ENCODE assay signal across 8 cellular contexts in the genomic region with DNA sequence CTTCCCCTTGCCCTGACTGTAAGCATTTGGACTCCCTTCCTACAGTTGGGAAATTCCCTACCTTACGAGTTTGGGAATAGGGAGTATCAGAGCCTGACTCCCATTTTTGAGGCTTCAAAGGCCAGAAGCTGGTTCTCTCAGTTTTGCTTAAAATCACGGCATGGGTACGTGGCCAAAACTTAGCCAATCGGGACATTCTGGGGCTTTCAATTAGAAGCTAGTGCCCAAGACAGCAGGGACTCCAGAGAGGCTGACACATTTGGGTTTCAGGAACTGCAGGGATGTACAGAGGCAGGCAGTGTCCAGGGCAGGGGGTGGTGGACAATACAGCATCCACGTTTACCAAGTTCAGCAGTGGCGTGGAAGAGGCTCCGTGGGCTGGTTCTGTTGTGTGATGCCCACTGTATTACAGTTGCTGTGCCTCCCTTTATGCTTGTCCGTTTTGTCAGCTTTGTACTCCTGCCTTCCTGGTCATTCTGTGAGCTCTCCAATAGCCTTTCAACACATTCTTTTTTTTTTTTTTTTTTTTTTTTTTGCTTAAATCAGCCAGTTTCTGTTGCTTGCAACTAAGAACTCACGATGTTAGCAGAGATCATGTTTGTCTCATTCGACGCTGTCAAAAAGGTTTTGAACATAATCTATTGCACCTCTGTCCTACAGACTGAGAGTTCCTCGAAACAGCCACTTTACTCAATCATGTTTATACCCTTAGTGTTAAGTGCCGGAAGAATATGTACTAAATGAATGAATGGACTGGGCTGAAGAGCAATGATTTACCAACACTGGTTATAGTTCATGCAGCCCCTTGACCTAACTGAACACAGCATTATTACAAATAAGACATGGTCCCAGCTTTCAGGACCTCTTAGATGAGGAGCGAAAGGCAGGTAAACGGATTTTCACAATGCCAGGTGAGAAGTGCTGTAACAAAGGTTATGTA. TPM values are rescaled to one million over a fixed set of nuclear protein-coding genes. Genes with fewer than 3 reads are reported as not detected.
DNase-seq lines count a peak whose midpoint lies in the region; ATAC-seq and TF ChIP-seq lines count a peak whose summit lies in the region.

No MANE protein-coding gene starts in this region.

- peaks cover 34% of the 10 kb centered on the region for H3K36me3 Mint-ChIP-seq in activated naive CD4-positive, alpha-beta T cell treated with anti-CD3 and anti-CD28 coated beads, Interleukin-2, amount 10 ng/mL, durations not matched to agents 7 days and 5 days
- peaks cover 9% of the 10 kb centered on the region for H3K36me3 Mint-ChIP-seq in activated naive CD8-positive, alpha-beta T cell

- TF ChIP-seq POLR2A in transverse colon (IDR thresholded peaks at IDR 0.05): no peak

- H3K4me1 ChIP-seq in transverse colon: peaks cover 9 to 20% (median 17%) of the 10 kb centered on the region in 4 donors

- H3K4me3 ChIP-seq in transverse colon: peak overlapping the region; percentile 51 to 93 (median 93)

- TF ChIP-seq CTCF in transverse colon (IDR thresholded peaks at IDR 0.05): no peak

- 43 to 45% methylated on average over 12 to 15 of the region's 15 CpGs for WGBS in transverse colon (ENCODE audit: low coverage in 1 of 2), 2 donors

- CTCF ChIA-PET in activated naive CD4-positive, alpha-beta T cell treated with anti-CD3 and anti-CD28 coated beads, Interleukin-2, amount 10 ng/mL, durations not matched to agents 7 days and 5 days (lab: Charles Lee): no interaction called here

- H3K9me3 Mint-ChIP-seq in activated naive CD4-positive, alpha-beta T cell treated with anti-CD3 and anti-CD28 coated beads, Interleukin-2, amount 10 ng/mL, durations not matched to agents 7 days and 5 days: peaks cover 7% of the 10 kb centered on the region
- H3K9me3 Mint-ChIP-seq in activated naive CD8-positive, alpha-beta T cell (ENCODE audit: low read depth): no peaks in the 10 kb centered on the region

- ATAC-seq in HG03442 (IDR thresholded peaks at IDR 0.05; ENCODE audit: unreplicated experiment): no peak

- no peaks in the 10 kb centered on the region for H3K27me3 Mint-ChIP-seq in activated naive CD4-positive, alpha-beta T cell treated with anti-CD3 and anti-CD28 coated beads, Interleukin-2, amount 10 ng/mL, durations not matched to agents 7 days and 5 days
- H3K27me3 Mint-ChIP-seq in activated naive CD8-positive, alpha-beta T cell: no peaks in the 10 kb centered on the region

- intact Hi-C loops in transverse colon (cut with DNase I; ENCODE audit: low total_unique reads): no loop called here

- TF ChIP-seq EP300 in transverse colon (IDR thresholded peaks at IDR 0.05; ENCODE audit: low read depth): no peak

- no peaks in the 10 kb centered on the region for H3K9me3 ChIP-seq in transverse colon

- H3K27me3 ChIP-seq in transverse colon: no peaks in the 10 kb centered on the region

- peak overlapping the region; percentile 74 for H3K4me3 Mint-ChIP-seq in activated naive CD4-positive, alpha-beta T cell treated with anti-CD3 and anti-CD28 coated beads, Interleukin-2, amount 10 ng/mL, durations not matched to agents 7 days and 5 days
- H3K4me3 Mint-ChIP-seq in activated naive CD8-positive, alpha-beta T cell: peak overlapping the region; percentile 99

- in situ Hi-C loops in transverse colon (cut with MboI; ENCODE audit: low pct_ligation_motif_present in 1 of 4, low pct_unique_long_range_greater_than_20kb in 1 of 4, low sequenced_read_pairs in 3 of 4): no loop called here

- no peaks in the 10 kb centered on the region for H3K36me3 ChIP-seq in transverse colon

- H3K4me1 Mint-ChIP-seq in activated naive CD4-positive, alpha-beta T cell treated with anti-CD3 and anti-CD28 coated beads, Interleukin-2, amount 10 ng/mL, durations not matched to agents 7 days and 5 days: peaks cover 51% of the 10 kb centered on the region
- H3K4me1 Mint-ChIP-seq in activated naive CD8-positive, alpha-beta T cell (ENCODE audit: low read depth): peaks cover 47% of the 10 kb centered on the region

- H3K27ac Mint-ChIP-seq in activated naive CD4-positive, alpha-beta T cell treated with anti-CD3 and anti-CD28 coated beads, Interleukin-2, amount 10 ng/mL, durations not matched to agents 7 days and 5 days: peak overlapping the region; percentile 82
- H3K27ac Mint-ChIP-seq in activated naive CD8-positive, alpha-beta T cell: peak overlapping the region; percentile 97

- no peak for DNase-seq in activated naive CD4-positive, alpha-beta T cell treated with anti-CD3 and anti-CD28 coated beads, Interleukin-2, amount 10 ng/mL, durations not matched to agents 7 days and 5 days
- no peak for DNase-seq in activated naive CD4-positive, alpha-beta T cell treated with Interleukin-2 at 50 U/mL for 16 hours
- DNase-seq in left kidney (ENCODE audit: low read depth, low spot score) (peak; percentile 21), transverse colon (no peak), T1000 (lab: John Stamatoyannopoulos, UW) (no peak), OCI-M2 (lab: John Stamatoyannopoulos, UW; ENCODE audit: unreplicated experiment) (no peak)

- peak overlapping the region in 3 of 4 donors; percentile 84 to 90 (median 89) for H3K27ac ChIP-seq in transverse colon

RNA-seq across cellular contexts. Expression of a gene that starts 1.1 kb away (rescaled TPM):
- total RNA-seq in transverse colon: 10 to 100 TPM in 3 of 4 donors, 1 to 10 TPM in 1; 3.6 to 21.3 (median 16.5) TPM

RNA-seq across cellular contexts. Expression of a gene that starts 25.0 kb away (rescaled TPM):
- total RNA-seq in transverse colon: 10 to 100 TPM; 12.4 to 18.3 (median 15.6) TPM
